In genomic region chr11:47189100-47189834, GRCh38 we compare ENCODE assay signal across 9 cellular contexts. TPM values are rescaled to one million over a fixed set of nuclear protein-coding genes. Genes with fewer than 3 reads are reported as not detected.
DNase-seq lines count a peak whose midpoint lies in the region; ATAC-seq, FAIRE-seq and TF ChIP-seq lines count a peak whose summit lies in the region.
"Had no signal": no experiment of that assay in that cellular context is flagged by ENCODE, and none has a peak within 500 bp of the region (broad histone marks: within the 10 kb centered on the region; RNA-seq: fewer than 3 reads in every experiment).

No MANE protein-coding gene starts in this region.

- no peak overlapping the region for H3K4me3 ChIP-seq in fibroblast of villous mesenchyme (ENCODE audit: low read depth, low read length)
- H3K4me3 ChIP-seq in sigmoid colon: no peak overlapping the region

- H3K4me1 ChIP-seq in sigmoid colon: peaks cover 0 to 50% (median 43%) of the 10 kb centered on the region in 4 donors

- no peak for DNase-seq in GM12891 (ENCODE audit: insufficient read length, low spot score)
- DNase-seq in SK-MEL-5 (ENCODE audit: low read depth, low spot score): peak; percentile 27
- peak; percentile 84 for DNase-seq in fibroblast of villous mesenchyme (ENCODE audit: low read depth)
- no peak for DNase-seq in sigmoid colon
- DNase-seq in activated gamma-delta T cell treated with Interleukin-2 at 50 U/mL for 16 hours: no peak
- DNase-seq in midbrain (lab: John Stamatoyannopoulos, UW): no peak
- DNase-seq in activated T-cell treated with anti-CD3 and anti-CD28 coated beads, Interleukin-2, amount 50 U/mL, for 1 hour: no peak
- DNase-seq: natural killer cell had no signal

- in situ Hi-C loops in SK-MEL-5 (cut with HindIII; ENCODE audit: low pct_unique_long_range_greater_than_20kb, low sequenced_read_pairs): no loop called here

- ATAC-seq in HG03280 (IDR thresholded peaks at IDR 0.05; ENCODE audit: unreplicated experiment): no peak
- ATAC-seq: natural killer cell had no signal

- peak overlapping the region; percentile 88 to 99 (median 95) for H3K27ac ChIP-seq in sigmoid colon

- TF ChIP-seq POLR2A in GM12891 (IDR thresholded peaks at IDR 0.05; ENCODE audit: low read depth, low read length) (no peak), sigmoid colon (IDR thresholded peaks at IDR 0.05) (no peak)

- peak in 3 of 4 donors; percentile 25 to 86 (median 71) for TF ChIP-seq EP300 in sigmoid colon (IDR thresholded peaks at IDR 0.05)

- no peaks in the 10 kb centered on the region for H3K9me3 ChIP-seq in sigmoid colon

- intact Hi-C loops in sigmoid colon (cut with DNase I): loop anchor here (5.0 kb wide), 2 partner anchors 58 to 218 kb away; partner anchors contain the start of genes ACP2 and SLC39A13

- 56 to 74% methylated on average over 11 of the region's 11 CpGs for WGBS in sigmoid colon, 2 donors

- no peaks in the 10 kb centered on the region for H3K36me3 ChIP-seq in sigmoid colon

- FAIRE-seq in GM12891 (lab: Jason Lieb, UNC): peak; percentile 20

- TF ChIP-seq CTCF in fibroblast of villous mesenchyme (IDR thresholded peaks at IDR 0.05; ENCODE audit: insufficient read depth, low read depth, low read length) (no peak), sigmoid colon (IDR thresholded peaks at IDR 0.05) (no peak)

- no peaks in the 10 kb centered on the region for H3K27me3 ChIP-seq in sigmoid colon

TF ChIP-seq in GM12891, 5 proteins besides CTCF, POLR2A, EP300 and RAD21:
- TF ChIP-seq SPI1 (IDR thresholded peaks at IDR 0.05; ENCODE audit: low read depth, low read length) (no peak), PAX5 (IDR thresholded peaks at IDR 0.05; ENCODE audit: insufficient read depth, low read length, severe bottlenecking) (no peak), POLR2AphosphoS5 (IDR thresholded peaks at IDR 0.05; ENCODE audit: low read depth, low read length) (no peak), POU2F2 (IDR thresholded peaks at IDR 0.05; ENCODE audit: low read depth, low read length) (no peak)

RNA-seq across cellular contexts. Expression of gene PACSIN3, which starts 3.0 kb away (rescaled TPM):
- 0.87 TPM for polyA plus RNA-seq in GM12891 (2012; ENCODE audit: low read depth, missing spikeins)
- 33.7 and 36.3 TPM in 2 replicates for total RNA-seq in SK-MEL-5 (2014; rRNA removed; shearing (Covaris generic))
- polyA plus RNA-seq in SK-MEL-5 (2015; cell fraction: cytosol; rRNA removed): 36.3 and 38.0 TPM in 2 replicates
- polyA plus RNA-seq in SK-MEL-5 (2015; cell fraction: nucleus; rRNA removed): 39.0 and 43.5 TPM in 2 replicates
- 26.7 and 39.3 TPM in 2 replicates for total RNA-seq in fibroblast of villous mesenchyme
- total RNA-seq in sigmoid colon: 10 to 100 TPM; 56.0 to 78.3 (median 73.5) TPM
- polyA plus RNA-seq in sigmoid colon: 1 to 10 TPM; 1.2 to 7.0 (median 4.8) TPM

RNA-seq across cellular contexts. Expression of gene ARFGAP2, which starts 12.6 kb away (rescaled TPM):
- 48.9 TPM for polyA plus RNA-seq in GM12891 (2012; ENCODE audit: low read depth, missing spikeins)
- 61.7 and 62.9 TPM in 2 replicates for total RNA-seq in SK-MEL-5 (2014; rRNA removed; shearing (Covaris generic))
- polyA plus RNA-seq in SK-MEL-5 (2015; cell fraction: cytosol; rRNA removed): 72.4 and 84.8 TPM in 2 replicates
- polyA plus RNA-seq in SK-MEL-5 (2015; cell fraction: nucleus; rRNA removed): 120 and 134 TPM in 2 replicates
- total RNA-seq in fibroblast of villous mesenchyme (101 and 112 TPM in 2 replicates), sigmoid colon (100 to 1,000 TPM in 3 of 4 donors, 10 to 100 TPM in 1; 85.0 to 185 (median 123) TPM)
- 10 to 100 TPM; 46.8 to 81.1 (median 50.2) TPM for polyA plus RNA-seq in sigmoid colon

RNA-seq across cellular contexts. Expression of gene DDB2, which starts 25.5 kb away (rescaled TPM):
- 133 TPM for polyA plus RNA-seq in GM12891 (2012; ENCODE audit: low read depth, missing spikeins)
- total RNA-seq in SK-MEL-5 (2014; rRNA removed; shearing (Covaris generic)): 56.7 and 62.4 TPM in 2 replicates
- polyA plus RNA-seq in SK-MEL-5 (2015; cell fraction: cytosol; rRNA removed): 51.3 and 52.7 TPM in 2 replicates
- 228 and 248 TPM in 2 replicates for polyA plus RNA-seq in SK-MEL-5 (2015; cell fraction: nucleus; rRNA removed)
- total RNA-seq in fibroblast of villous mesenchyme: 37.7 and 47.1 TPM in 2 replicates
- 10 to 100 TPM; 31.9 to 44.6 (median 32.3) TPM for total RNA-seq in sigmoid colon
- polyA plus RNA-seq in sigmoid colon: 10 to 100 TPM; 21.3 to 42.0 (median 21.6) TPM

RNA-seq across cellular contexts. Expression of gene ACP2, which starts 59.3 kb away (rescaled TPM):
- 10.5 TPM for polyA plus RNA-seq in GM12891 (2012; ENCODE audit: low read depth, missing spikeins)
- total RNA-seq in SK-MEL-5 (2014; rRNA removed; shearing (Covaris generic)): 38.8 and 44.8 TPM in 2 replicates
- 87.9 and 106 TPM in 2 replicates for polyA plus RNA-seq in SK-MEL-5 (2015; cell fraction: cytosol; rRNA removed)
- 54.4 and 54.6 TPM in 2 replicates for polyA plus RNA-seq in SK-MEL-5 (2015; cell fraction: nucleus; rRNA removed)
- total RNA-seq in fibroblast of villous mesenchyme (35.4 and 39.0 TPM in 2 replicates), sigmoid colon (10 to 100 TPM; 30.7 to 54.0 (median 34.9) TPM)
- polyA plus RNA-seq in sigmoid colon: 10 to 100 TPM; 15.6 to 50.9 (median 25.4) TPM

Comparison
In these comparisons a context has a peak if more than half of its experiments do, and no peak if none do; other contexts are left out.
1. DNase-seq: peak in SK-MEL-5 (single experiment) and fibroblast of villous mesenchyme (single experiment); none in GM12891 (single experiment), sigmoid colon (single experiment), activated gamma-delta T cell treated with Interleukin-2 at 50 U/mL for 16 hours (single experiment), midbrain (single experiment) and activated T-cell treated with anti-CD3 and anti-CD28 coated beads, Interleukin-2, amount 50 U/mL, for 1 hour (single experiment).